ENCODE assay signal across 5 cellular contexts in genomic region chr5:129781594-129781993, GRCh38. TPM values are rescaled to one million over a fixed set of nuclear protein-coding genes. Genes with fewer than 3 reads are reported as not detected.
"Had no signal": no experiment of that assay in that cellular context is flagged by ENCODE, and none has a peak within 500 bp of the region (broad histone marks: within the 10 kb centered on the region; RNA-seq: fewer than 3 reads in every experiment).

No MANE protein-coding gene starts in this region.

- H3K4me2 ChIP-seq: GM23338 had no signal

- H2AFZ ChIP-seq: GM23338 had no signal

- H3K4me3 ChIP-seq: GM23338 had no signal

- DNase-seq: H9, HCEC 1CT, IMR-90 had no signal

- ATAC-seq: GM23338 had no signal

RNA-seq across cellular contexts. Expression of gene MINAR2, which starts 33.7 kb away (rescaled TPM):
- total RNA-seq: GM23338, HT-29, IMR-90 had no signal
